In genomic region chr6:138692058-138692977, GRCh38 we compare ENCODE assay signal across 8 cellular contexts.
DNase-seq lines count a peak whose midpoint lies in the region; ATAC-seq, FAIRE-seq and TF ChIP-seq lines count a peak whose summit lies in the region.

No MANE protein-coding gene starts in this region.

- H3K4me1 ChIP-seq in astrocyte (ENCODE audit: insufficient read depth, low read length) (peaks cover 6% of the 10 kb centered on the region), rectal smooth muscle tissue (ENCODE audit: control insufficient read depth, insufficient read depth, low read length) (no peaks in the 10 kb centered on the region)

- no peaks in the 10 kb centered on the region for H4K20me1 ChIP-seq in astrocyte (ENCODE audit: insufficient read depth, low read length)

- H2AFZ ChIP-seq in astrocyte (ENCODE audit: low read depth, low read length): peak overlapping the region; percentile 70

- H3K4me1 Mint-ChIP-seq in T-cell (peaks cover 7 to 10% (median 10%) of the 10 kb centered on the region in 3 donors), astrocyte (ENCODE audit: low read depth, unreplicated experiment) (peaks cover 4% of the 10 kb centered on the region)

- H3K4me2 ChIP-seq in astrocyte (ENCODE audit: low read length): peak overlapping the region; percentile 89

- H3K27ac Mint-ChIP-seq in T-cell (no peak overlapping the region), astrocyte (ENCODE audit: unreplicated experiment) (peak overlapping the region; percentile 87)

- no peaks in the 10 kb centered on the region for H3K9me3 ChIP-seq in astrocyte (ENCODE audit: insufficient read depth, low read depth, low read length)

- H3K36me3 ChIP-seq in astrocyte (ENCODE audit: insufficient read depth, low read length) (no peaks in the 10 kb centered on the region), rectal smooth muscle tissue (ENCODE audit: control insufficient read depth, insufficient read depth, low read length) (no peaks in the 10 kb centered on the region)

- H3K27me3 ChIP-seq in astrocyte (ENCODE audit: insufficient read depth, low read length) (no peaks in the 10 kb centered on the region), rectal smooth muscle tissue (ENCODE audit: control insufficient read depth, insufficient read depth, low read length) (no peaks in the 10 kb centered on the region)

- POLR2A ChIA-PET in T-cell (lab: Charles Lee): no interaction called here

- H3K4me3 ChIP-seq in astrocyte (ENCODE audit: insufficient read depth, low read depth, low read length) (peak overlapping the region; percentile 83), rectal smooth muscle tissue (ENCODE audit: low read length) (peak overlapping the region; percentile 71)

- H3K4me3 Mint-ChIP-seq in T-cell (peak overlapping the region; percentile 75 to 84 (median 82)), astrocyte (ENCODE audit: unreplicated experiment) (peak overlapping the region; percentile 93)

- peak; percentile 65 for ATAC-seq in GM21528 (IDR thresholded peaks at IDR 0.05; ENCODE audit: low FRiP score, unreplicated experiment)
- ATAC-seq in T-cell (replicated peaks in 1 of 4): peak; percentile 65 to 74 (median 68)

- DNase-seq in ELF-1 (ENCODE audit: low read depth, low spot score) (peak; percentile 69), HuH-7 (ENCODE audit: low spot score) (peak; percentile 96), T-cell (peak in 29 of 34 experiments; percentile 2 to 55 (median 25)), astrocyte (ENCODE audit: low read depth) (peak; percentile 22), hepatic stellate cell (ENCODE audit: low spot score) (peak; percentile 88), OCI-M2 (lab: John Stamatoyannopoulos, UW; ENCODE audit: unreplicated experiment) (no peak)

- no peak for FAIRE-seq in astrocyte (lab: Jason Lieb, UNC)

- no peaks in the 10 kb centered on the region for H3K36me3 Mint-ChIP-seq in T-cell
- peaks cover 2% of the 10 kb centered on the region for H3K36me3 Mint-ChIP-seq in astrocyte (ENCODE audit: low read depth, unreplicated experiment)

- peak overlapping the region; percentile 67 for H3K27ac ChIP-seq in astrocyte (ENCODE audit: low read depth, low read length)
- H3K27ac ChIP-seq in rectal smooth muscle tissue (ENCODE audit: low read depth, low read length): no peak overlapping the region

- H3K9ac ChIP-seq in astrocyte (ENCODE audit: low read length) (peak overlapping the region; percentile 86), rectal smooth muscle tissue (ENCODE audit: low read length) (no peak overlapping the region)

- H3K27me3 Mint-ChIP-seq in T-cell (peaks cover 23 to 37% of the 10 kb centered on the region in 2 donors), astrocyte (ENCODE audit: low read depth, unreplicated experiment) (no peaks in the 10 kb centered on the region)

- H3K79me2 ChIP-seq in astrocyte (ENCODE audit: insufficient read depth, low read length): peaks cover 27% of the 10 kb centered on the region

- CTCF ChIA-PET in T-cell (lab: Charles Lee): interaction anchor here (0.6 to 1.4 kb wide), 8 partner anchors 33 to 677 kb away, joined by 3 read pairs; no protein-coding TSS in a partner anchor

- H3K9me3 Mint-ChIP-seq in T-cell: no peaks in the 10 kb centered on the region
- H3K9me3 Mint-ChIP-seq in astrocyte (ENCODE audit: unreplicated experiment): no peaks in the 10 kb centered on the region

- peak; percentile 28 for TF ChIP-seq CTCF in astrocyte (IDR thresholded peaks at IDR 0.05; ENCODE audit: insufficient read depth, low read depth, low read length)
